ENCODE assay signal across 8 cellular contexts in the genomic region with DNA sequence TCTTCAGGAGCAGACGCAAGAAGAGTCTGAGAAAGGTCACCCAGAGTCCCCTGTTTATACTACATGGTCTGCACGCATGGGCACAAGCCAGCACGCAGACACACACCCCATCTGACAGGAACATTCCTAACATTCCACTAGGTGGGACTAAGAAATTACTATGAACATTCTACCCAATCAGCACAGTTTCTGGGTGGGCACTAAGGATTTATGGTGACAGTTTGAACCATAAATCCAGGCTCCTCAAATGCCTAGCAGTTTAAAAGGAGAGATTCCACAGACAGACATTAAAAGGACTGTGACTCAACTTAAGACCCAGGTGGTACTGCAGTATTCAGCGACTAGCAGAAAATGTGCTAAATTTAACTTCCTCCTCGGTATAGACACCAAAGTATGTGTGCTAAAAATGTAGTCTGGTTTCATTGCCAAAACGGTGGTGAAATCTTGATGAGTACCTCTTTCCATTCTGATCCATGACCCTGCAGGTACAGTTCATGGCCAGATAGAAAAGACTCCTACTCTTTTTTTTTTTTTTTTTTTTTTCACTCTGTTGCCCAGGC. TPM values are rescaled to one million over a fixed set of nuclear protein-coding genes. Genes with fewer than 3 reads are reported as not detected.
DNase-seq lines count a peak whose midpoint lies in the region; ATAC-seq, FAIRE-seq and TF ChIP-seq lines count a peak whose summit lies in the region.

No MANE protein-coding gene starts in this region.

- BruUV-seq in HepG2 (replicated peaks; lab: Mats Ljungman, UMichigan), result no TSS peak

- H3K9me3 ChIP-seq in HepG2 (ENCODE audit: low read length) (no peaks in the 10 kb centered on the region), neuronal stem cell (replicated peaks in 1 of 2; ENCODE audit: control insufficient read depth in 2 of 2, insufficient read depth in 1 of 2, low read depth in 1 of 2, low read length in 2 of 2) (no peaks in the 10 kb centered on the region)

- no peak for TF ChIP-seq RAD21 in HepG2 (CRISPR knock-in tag; IDR thresholded peaks at IDR 0.05)

- POLR2A ChIA-PET in HepG2 (lab: Yijun Ruan, JAX), result no interaction called here

- TF ChIP-seq EP300 in HepG2 (IDR thresholded peaks at IDR 0.05; ENCODE audit: low read depth in 2 of 2, low read length in 2 of 2) (no peak), HepG2 (CRISPR knock-in tag; IDR thresholded peaks at IDR 0.05; ENCODE audit: borderline replicate concordance) (no peak)

- H3K14ac ChIP-seq in neuronal stem cell (ENCODE audit: low read length), result no peak overlapping the region

- no peak overlapping the region for H2BK120ac ChIP-seq in neuronal stem cell (ENCODE audit: low read depth, low read length)

- WGBS in HepG2 (ENCODE audit: low lambda C conversion rate), result 6% methylated on average over 6 of the region's 6 CpGs
- no CpG with 5 or more reads among the region's 6 CpGs for WGBS in neuronal stem cell (ENCODE audit: extremely low coverage in 2 of 2, insufficient read length in 2 of 2, insufficient replicate concordance in 1 of 2), 2 donors

- DNase-seq in ACHN (peak; percentile 98), HS-5 (ENCODE audit: low read depth) (peak; percentile 89), astrocyte of the hippocampus (ENCODE audit: low read depth, low spot score) (peak; percentile 96), HepG2 (ENCODE audit: low spot score) (peak; percentile 83), neuronal stem cell (ENCODE audit: low spot score) (no peak)
- no peak for DNase-seq in activated CD8-positive, alpha-beta memory T cell treated with anti-CD3 and anti-CD28 coated beads for 24 hours
- DNase-seq in activated CD4-positive, alpha-beta T cell treated with anti-CD3 and anti-CD28 coated beads, Interleukin-2, amount 50 U/mL, for 1 hour, result no peak

- no peaks in the 10 kb centered on the region for H3K79me2 ChIP-seq in HepG2 (ENCODE audit: insufficient read depth, low read length)

- intact Hi-C loops in HepG2 (cut with micrococcal nuclease; ENCODE audit: unreplicated experiment), result loop anchor here (2.0 kb wide), 1 partner anchor 16 kb away; a partner anchor contains a TSS

- H3K27ac ChIP-seq in HepG2 (ENCODE audit: extremely low read length, insufficient read depth, low read length) (no peak overlapping the region), neuronal stem cell (replicated peaks; ENCODE audit: low read length) (no peak overlapping the region)

- no peak overlapping the region for H3K4me3 ChIP-seq in HepG2 (replicated peaks in 1 of 3; ENCODE audit: insufficient read depth in 1 of 3, low read depth in 2 of 3, low read length in 3 of 3)
- no peak overlapping the region for H3K4me3 ChIP-seq in neuronal stem cell (ENCODE audit: low read length in 2 of 2)

- no peak overlapping the region for H2BK5ac ChIP-seq in neuronal stem cell (ENCODE audit: low read length)

- H3K4ac ChIP-seq in neuronal stem cell (ENCODE audit: low read length), result no peak overlapping the region

- no peak overlapping the region for H3K23ac ChIP-seq in neuronal stem cell (ENCODE audit: low read depth, low read length, poor library complexity)

- TF ChIP-seq CTCF in HepG2 (CRISPR knock-in tag; IDR thresholded peaks at IDR 0.05), result no peak

- CTCF ChIA-PET in HepG2 (lab: Yijun Ruan, JAX; ENCODE audit: low intra/inter-chr PET ratio, low total read pairs), result no interaction called here

- no peak overlapping the region for H3K18ac ChIP-seq in neuronal stem cell (ENCODE audit: low read length)

- H3K79me1 ChIP-seq in neuronal stem cell (ENCODE audit: low read depth, low read length), result no peaks in the 10 kb centered on the region

- no peak overlapping the region for H4K91ac ChIP-seq in neuronal stem cell (ENCODE audit: low read depth, low read length, poor library complexity)

- H3K9ac ChIP-seq in HepG2 (ENCODE audit: insufficient read depth, low read depth, low read length) (no peak overlapping the region), neuronal stem cell (ENCODE audit: low read depth, low read length, poor library complexity) (no peak overlapping the region)

- in situ Hi-C loops in ACHN (cut with HindIII; ENCODE audit: low pct_ligation_motif_present, low pct_unique_long_range_greater_than_20kb, low sequenced_read_pairs) (no loop called here), HepG2 (cut with HindIII; ENCODE audit: extremely low pct_ligation_motif_present, low pct_unique_long_range_greater_than_20kb) (no loop called here)

- H2AK5ac ChIP-seq in neuronal stem cell (ENCODE audit: low read depth, low read length), result no peak overlapping the region

- no peak overlapping the region for H2BK12ac ChIP-seq in neuronal stem cell (ENCODE audit: low read length)

- no peak overlapping the region for H2BK15ac ChIP-seq in neuronal stem cell (ENCODE audit: low read length)

- peak; percentile 88 for ATAC-seq in HepG2
- no peak for ATAC-seq in HG02870 (IDR thresholded peaks at IDR 0.05; ENCODE audit: unreplicated experiment)

- no peaks in the 10 kb centered on the region for H3K27me3 ChIP-seq in HepG2 (ENCODE audit: control insufficient read depth in 1 of 2, insufficient read depth in 2 of 2, low read length in 2 of 2)
- H3K27me3 ChIP-seq in neuronal stem cell (ENCODE audit: control insufficient read depth in 3 of 3, insufficient read depth in 3 of 3, low read depth in 1 of 3, low read length in 3 of 3), result no peaks in the 10 kb centered on the region

- H3K4me1 ChIP-seq in HepG2 (ENCODE audit: insufficient read depth, low read length) (peaks cover 14% of the 10 kb centered on the region), neuronal stem cell (ENCODE audit: control insufficient read depth in 2 of 2, insufficient read depth in 1 of 2, low read depth in 1 of 2, low read length in 2 of 2) (peaks cover 0 to 3% of the 10 kb centered on the region in 2 donors)

- peak overlapping the region; percentile 23 for H3K4me2 ChIP-seq in HepG2 (ENCODE audit: low read depth, low read length)
- H3K4me2 ChIP-seq in neuronal stem cell (ENCODE audit: insufficient read depth, low read length, poor library complexity, severe bottlenecking), result no peak overlapping the region

- H2AFZ ChIP-seq in HepG2 (ENCODE audit: low read length) (no peak overlapping the region), neuronal stem cell (ENCODE audit: low read length) (no peak overlapping the region)

- H3K36me3 ChIP-seq in HepG2 (replicated peaks in 1 of 2; ENCODE audit: control insufficient read depth in 1 of 2, insufficient read depth in 2 of 2, low read length in 2 of 2), result peaks cover 13 to 21% of the 10 kb centered on the region in 2 experiments; a peak in 4 of 5 replicates
- peaks cover 12 to 18% of the 10 kb centered on the region in 2 donors for H3K36me3 ChIP-seq in neuronal stem cell (replicated peaks in 1 of 2; ENCODE audit: control insufficient read depth in 2 of 2, insufficient read depth in 2 of 2, low read length in 2 of 2)

- no peak for TF ChIP-seq POLR2A in HepG2 (IDR thresholded peaks at IDR 0.05; ENCODE audit: insufficient read depth in 1 of 2, low read depth in 2 of 2, low read length in 2 of 2)

- peak; percentile 55 for FAIRE-seq in HepG2 (lab: Jason Lieb, UNC)

- no peaks in the 10 kb centered on the region for H4K20me1 ChIP-seq in HepG2 (ENCODE audit: insufficient read depth, low read length)

- no peak overlapping the region for H4K8ac ChIP-seq in neuronal stem cell (ENCODE audit: low read depth, low read length)

RNA-seq across cellular contexts. Expression of a gene that starts 16.2 kb away (rescaled TPM):
- 16.1 and 22.8 TPM in 2 replicates for total RNA-seq in HepG2 (2016; rRNA removed; fragmentation: Illumina TruSeq; extraction: Trizol)
- 1.9 and 2.6 TPM in 2 replicates for total RNA-seq in HepG2 (2016; cell fraction: cytosol; rRNA removed; fragmentation: Illumina TruSeq; extraction: Trizol; ENCODE audit: low read depth)
- total RNA-seq in HepG2 (2016; cell fraction: insoluble cytoplasmic fraction; rRNA removed; fragmentation: Illumina TruSeq; extraction: Trizol), result 13.5 and 23.6 TPM in 2 replicates
- 5.5 and 6.1 TPM in 2 replicates for total RNA-seq in HepG2 (2016; cell fraction: membrane; rRNA removed; fragmentation: Illumina TruSeq; extraction: Trizol)
- 15.3 and 18.4 TPM in 2 replicates for total RNA-seq in HepG2 (2016; cell fraction: nucleus; rRNA removed; fragmentation: Illumina TruSeq; extraction: Trizol)
- 47.5 and 48.1 TPM in 2 replicates for polyA plus RNA-seq in HepG2 (2011; rRNA removed)
- polyA plus RNA-seq in HepG2 (2011; cell fraction: cytosol; rRNA removed), result 40.5 and 42.2 TPM in 2 replicates
- polyA plus RNA-seq in HepG2 (2011; cell fraction: nucleus; rRNA removed), result 28.4 and 31.8 TPM in 2 replicates
- 28.4 and 31.9 TPM in 2 replicates for polyA plus RNA-seq in HepG2 (2012)
- polyA plus RNA-seq in HepG2 (2016; cell fraction: cytosol; fragmentation: Illumina TruSeq; extraction: Trizol; ENCODE audit: low read depth), result 4.3 and 5.4 TPM in 2 replicates
- polyA plus RNA-seq in HepG2 (2016; cell fraction: insoluble cytoplasmic fraction; fragmentation: Illumina TruSeq; extraction: Trizol; ENCODE audit: low read depth), result 31.7 and 36.0 TPM in 2 replicates
- 10.4 and 12.8 TPM in 2 replicates for polyA plus RNA-seq in HepG2 (2016; cell fraction: membrane; fragmentation: Illumina TruSeq; extraction: Trizol; ENCODE audit: low read depth)
- polyA plus RNA-seq in HepG2 (2016; cell fraction: nucleus; fragmentation: Illumina TruSeq; extraction: Trizol; ENCODE audit: insufficient read depth, low read depth), result 27.4 and 28.0 TPM in 2 replicates
- 45.6 and 63.5 TPM in 2 replicates for polyA minus RNA-seq in HepG2 (2011; rRNA and poly(A)+ RNA removed; ENCODE audit: low replicate concordance)
- 14.6 and 19.0 TPM in 2 replicates for polyA minus RNA-seq in HepG2 (2011; cell fraction: cytosol; rRNA and poly(A)+ RNA removed)
- polyA minus RNA-seq in HepG2 (2011; cell fraction: nucleus; rRNA and poly(A)+ RNA removed), result 26.9 and 36.6 TPM in 2 replicates
- polyA plus RNA-seq in neuronal stem cell (2013, experiment 1 of 2), result 21.7 TPM
- polyA plus RNA-seq in neuronal stem cell (2013, experiment 2 of 2), result 20.3 TPM

RNA-seq across cellular contexts. Expression of a gene that starts 25.3 kb away (rescaled TPM):
- 385 and 558 TPM in 2 replicates for total RNA-seq in HepG2 (2016; rRNA removed; fragmentation: Illumina TruSeq; extraction: Trizol)
- total RNA-seq in HepG2 (2016; cell fraction: cytosol; rRNA removed; fragmentation: Illumina TruSeq; extraction: Trizol; ENCODE audit: low read depth), result 148 and 149 TPM in 2 replicates
- total RNA-seq in HepG2 (2016; cell fraction: insoluble cytoplasmic fraction; rRNA removed; fragmentation: Illumina TruSeq; extraction: Trizol), result 449 and 577 TPM in 2 replicates
- total RNA-seq in HepG2 (2016; cell fraction: membrane; rRNA removed; fragmentation: Illumina TruSeq; extraction: Trizol), result 133 and 150 TPM in 2 replicates
- total RNA-seq in HepG2 (2016; cell fraction: nucleus; rRNA removed; fragmentation: Illumina TruSeq; extraction: Trizol), result 382 and 439 TPM in 2 replicates
- polyA plus RNA-seq in HepG2 (2011; rRNA removed), result 508 and 626 TPM in 2 replicates
- 1,110 and 1,232 TPM in 2 replicates for polyA plus RNA-seq in HepG2 (2011; cell fraction: cytosol; rRNA removed)
- 187 and 222 TPM in 2 replicates for polyA plus RNA-seq in HepG2 (2011; cell fraction: nucleus; rRNA removed)
- 327 and 493 TPM in 2 replicates for polyA plus RNA-seq in HepG2 (2012)
- 141 and 152 TPM in 2 replicates for polyA plus RNA-seq in HepG2 (2016; cell fraction: cytosol; fragmentation: Illumina TruSeq; extraction: Trizol; ENCODE audit: low read depth)
- polyA plus RNA-seq in HepG2 (2016; cell fraction: insoluble cytoplasmic fraction; fragmentation: Illumina TruSeq; extraction: Trizol; ENCODE audit: low read depth), result 395 and 434 TPM in 2 replicates
- polyA plus RNA-seq in HepG2 (2016; cell fraction: membrane; fragmentation: Illumina TruSeq; extraction: Trizol; ENCODE audit: low read depth), result 122 and 125 TPM in 2 replicates
- polyA plus RNA-seq in HepG2 (2016; cell fraction: nucleus; fragmentation: Illumina TruSeq; extraction: Trizol; ENCODE audit: insufficient read depth, low read depth), result 602 and 624 TPM in 2 replicates
- 261 and 460 TPM in 2 replicates for polyA minus RNA-seq in HepG2 (2011; rRNA and poly(A)+ RNA removed; ENCODE audit: low replicate concordance)
- polyA minus RNA-seq in HepG2 (2011; cell fraction: cytosol; rRNA and poly(A)+ RNA removed), result 132 TPM in 2 replicates
- polyA minus RNA-seq in HepG2 (2011; cell fraction: nucleus; rRNA and poly(A)+ RNA removed), result 79.2 and 94.7 TPM in 2 replicates
- 182 TPM for polyA plus RNA-seq in neuronal stem cell (2013, experiment 1 of 2)
- polyA plus RNA-seq in neuronal stem cell (2013, experiment 2 of 2), result 180 TPM

RNA-seq across cellular contexts. Expression of a gene that starts 29.8 kb away (rescaled TPM):
- not detected in 2 replicates for total RNA-seq in HepG2 (2016; rRNA removed; fragmentation: Illumina TruSeq; extraction: Trizol)
- not detected in 2 replicates for total RNA-seq in HepG2 (2016; cell fraction: cytosol; rRNA removed; fragmentation: Illumina TruSeq; extraction: Trizol; ENCODE audit: low read depth)
- total RNA-seq in HepG2 (2016; cell fraction: insoluble cytoplasmic fraction; rRNA removed; fragmentation: Illumina TruSeq; extraction: Trizol), result not detected in 2 replicates
- not detected in 2 replicates for total RNA-seq in HepG2 (2016; cell fraction: membrane; rRNA removed; fragmentation: Illumina TruSeq; extraction: Trizol)
- not detected in 2 replicates for total RNA-seq in HepG2 (2016; cell fraction: nucleus; rRNA removed; fragmentation: Illumina TruSeq; extraction: Trizol)
- not detected in 2 replicates for polyA plus RNA-seq in HepG2 (2011; rRNA removed)
- not detected in 2 replicates for polyA plus RNA-seq in HepG2 (2011; cell fraction: cytosol; rRNA removed)
- not detected in 2 replicates for polyA plus RNA-seq in HepG2 (2011; cell fraction: nucleus; rRNA removed)
- not detected in 2 replicates for polyA plus RNA-seq in HepG2 (2012)
- polyA plus RNA-seq in HepG2 (2016; cell fraction: cytosol; fragmentation: Illumina TruSeq; extraction: Trizol; ENCODE audit: low read depth), result not detected in 2 replicates
- polyA plus RNA-seq in HepG2 (2016; cell fraction: insoluble cytoplasmic fraction; fragmentation: Illumina TruSeq; extraction: Trizol; ENCODE audit: low read depth), result not detected in 2 replicates
- not detected in 2 replicates for polyA plus RNA-seq in HepG2 (2016; cell fraction: membrane; fragmentation: Illumina TruSeq; extraction: Trizol; ENCODE audit: low read depth)
- not detected in 2 replicates for polyA plus RNA-seq in HepG2 (2016; cell fraction: nucleus; fragmentation: Illumina TruSeq; extraction: Trizol; ENCODE audit: insufficient read depth, low read depth)
- not detected in 2 replicates for polyA minus RNA-seq in HepG2 (2011; rRNA and poly(A)+ RNA removed; ENCODE audit: low replicate concordance)
- polyA minus RNA-seq in HepG2 (2011; cell fraction: cytosol; rRNA and poly(A)+ RNA removed), result not detected in 2 replicates
- not detected in 2 replicates for polyA minus RNA-seq in HepG2 (2011; cell fraction: nucleus; rRNA and poly(A)+ RNA removed)
- not detected for polyA plus RNA-seq in neuronal stem cell (2013, experiment 1 of 2)
- polyA plus RNA-seq in neuronal stem cell (2013, experiment 2 of 2), result not detected

Comparison
In these comparisons a context has a peak if more than half of its experiments do, and no peak if none do; other contexts are left out.
1. DNase-seq: peak in ACHN (single experiment), HS-5 (single experiment), astrocyte of the hippocampus (single experiment) and HepG2 (single experiment); none in neuronal stem cell (single experiment), activated CD8-positive, alpha-beta memory T cell treated with anti-CD3 and anti-CD28 coated beads for 24 hours (single experiment) and activated CD4-positive, alpha-beta T cell treated with anti-CD3 and anti-CD28 coated beads, Interleukin-2, amount 50 U/mL, for 1 hour (single experiment).